ENCODE assay signal across 24 cellular contexts in genomic region chr17:28328325-28328724, GRCh38. TPM values are rescaled to one million over a fixed set of nuclear protein-coding genes. Genes with fewer than 3 reads are reported as not detected.
A peak's percentile ranks its signal among the peaks of the same experiment; 100 is the strongest.
DNase-seq lines count a peak whose midpoint lies in the region; ATAC-seq and TF ChIP-seq lines count a peak whose summit lies in the region.
"Had no signal": no experiment of that assay in that cellular context is flagged by ENCODE, and none has a peak within 500 bp of the region (broad histone marks: within the 10 kb centered on the region; RNA-seq: fewer than 3 reads in every experiment).

No MANE protein-coding gene starts in this region.

- H3K9ac ChIP-seq in SK-N-SH = no peak overlapping the region
- H3K9ac ChIP-seq: BLaER1 treated with 17β-estradiol and CSF1 and Interleukin-3, amounts not matched to agents 10 nM and 100 nM had no signal

- in situ Hi-C loops in astrocyte of the spinal cord (cut with HindIII; ENCODE audit: low sequenced_read_pairs) = no loop called here

- DNase-seq in cardiac muscle cell (ENCODE audit: low read depth in 1 of 2, low spot score in 1 of 2) (peak in 1 of 2 donors; percentile 56), heart left ventricle (no peak), astrocyte of the spinal cord (ENCODE audit: low read depth, low spot score) (peak; percentile 13), mesothelial cell of epicardium (ENCODE audit: low spot score in 2 of 2, unreplicated experiment in 2 of 2) (no peak), NCI-H748 treated with DMSO at 0.1 percent for 48 hours (lab: John Stamatoyannopoulos, UW) (no peak), cerebellar nuclear complex (lab: John Stamatoyannopoulos, UW) (no peak), NCI-H1694 treated with DMSO at 0.1 percent for 48 hours (lab: John Stamatoyannopoulos, UW) (no peak), SK-N-SH (no peak)
- DNase-seq: activated CD8-positive, alpha-beta T cell treated with anti-CD3 and anti-CD28 coated beads for 36 hours; activated naive CD8-positive, alpha-beta T cell treated with anti-CD3 and anti-CD28 coated beads for 36 hours; heart right ventricle; left ventricle myocardium superior; mucosa of descending colon; NCI-H1105; NCI-H2081 treated with DMSO at 0.1 percent for 48 hours; NK-92 treated with Interleukin-12 subunit alpha and Interleukin-12 subunit beta, amount 100 ng/mL, for 24 hours; spleen had no signal

- H3K4me1 ChIP-seq in cardiac muscle cell (ENCODE audit: low read depth) (no peaks in the 10 kb centered on the region), heart left ventricle (peaks cover 0 to 7% (median 0%) of the 10 kb centered on the region in 12 donors), SK-N-SH (ENCODE audit: control insufficient read depth in 1 of 2, insufficient read depth in 2 of 2, low read depth in 1 of 2, low read length in 1 of 2) (peaks cover 0 to 2% of the 10 kb centered on the region in 2 experiments; a peak in 1 of 4 replicates)

- H4K20me1 ChIP-seq in SK-N-SH (ENCODE audit: insufficient read depth) = no peaks in the 10 kb centered on the region; the same call in 1 of the 2 replicates

- H3K79me2 ChIP-seq in SK-N-SH (ENCODE audit: insufficient read depth) = peaks cover 24% of the 10 kb centered on the region

- H3K27ac ChIP-seq in cardiac muscle cell = peak overlapping the region; percentile 45
- H3K27ac ChIP-seq in heart left ventricle = no peak overlapping the region
- H3K27ac ChIP-seq in SK-N-SH (ENCODE audit: low read depth in 2 of 2, low read length in 1 of 2) = no peak overlapping the region
- H3K27ac ChIP-seq: BLaER1 treated with 17β-estradiol and CSF1 and Interleukin-3, amounts not matched to agents 10 nM and 100 nM; heart right ventricle; spleen had no signal

- ATAC-seq in heart left ventricle = no peak
- ATAC-seq: activated CD8-positive, alpha-beta T cell treated with anti-CD3 and anti-CD28 coated beads for 36 hours; heart right ventricle; left ventricle myocardium superior; mucosa of descending colon had no signal

- POLR2A ChIA-PET in SK-N-SH (lab: Yijun Ruan, JAX) = no interaction called here

- TF ChIP-seq POLR2A in heart left ventricle (IDR thresholded peaks at IDR 0.05) = no peak

- H3K4me2 ChIP-seq in SK-N-SH = no peak overlapping the region
- H3K4me2 ChIP-seq: BLaER1 treated with 17β-estradiol and CSF1 and Interleukin-3, amounts not matched to agents 10 nM and 100 nM had no signal

- H3K36me3 Mint-ChIP-seq in mesothelial cell of epicardium = peaks cover 10% of the 10 kb centered on the region

- no peaks in the 10 kb centered on the region for H3K9me2 ChIP-seq in SK-N-SH

- no peak overlapping the region for H2AFZ ChIP-seq in SK-N-SH (ENCODE audit: low read depth)

- peaks cover 2% of the 10 kb centered on the region for H3K4me1 Mint-ChIP-seq in mesothelial cell of epicardium

- no peak overlapping the region for H3K4me3 Mint-ChIP-seq in mesothelial cell of epicardium
- H3K4me3 Mint-ChIP-seq: activated CD8-positive, alpha-beta T cell treated with anti-CD3 and anti-CD28 coated beads for 36 hours; activated naive CD8-positive, alpha-beta T cell treated with anti-CD3 and anti-CD28 coated beads for 36 hours; neural crest cell had no signal

- H3K36me3 ChIP-seq in cardiac muscle cell (peaks cover 13% of the 10 kb centered on the region), heart left ventricle (peaks cover 0 to 61% (median 51%) of the 10 kb centered on the region in 9 donors), SK-N-SH (replicated peaks in 1 of 2; ENCODE audit: control insufficient read depth in 1 of 2, insufficient read depth in 2 of 2, low read length in 1 of 2) (peaks cover 25 to 50% of the 10 kb centered on the region in 2 experiments)

- no peak for TF ChIP-seq RAD21 in SK-N-SH (IDR thresholded peaks at IDR 0.05; ENCODE audit: low read length)

- no peak for TF ChIP-seq CTCF in cardiac muscle cell (IDR thresholded peaks at IDR 0.05; ENCODE audit: low read depth, low read length)
- no peak for TF ChIP-seq CTCF in heart left ventricle (IDR thresholded peaks at IDR 0.05)
- TF ChIP-seq CTCF in astrocyte of the spinal cord (IDR thresholded peaks at IDR 0.05; ENCODE audit: low read depth, low read length) = no peak
- no peak for TF ChIP-seq CTCF in mesothelial cell of epicardium (IDR thresholded peaks at IDR 0.05; ENCODE audit: unreplicated experiment)
- no peak for TF ChIP-seq CTCF in SK-N-SH (IDR thresholded peaks at IDR 0.05)

- H3K4me3 ChIP-seq in cardiac muscle cell (no peak overlapping the region), heart left ventricle (no peak overlapping the region), astrocyte of the spinal cord (ENCODE audit: low read depth, low read length) (no peak overlapping the region), SK-N-SH (ENCODE audit: low read depth in 2 of 2, low read length in 1 of 2) (no peak overlapping the region)
- H3K4me3 ChIP-seq: BLaER1 treated with 17β-estradiol and CSF1 and Interleukin-3, amounts not matched to agents 10 nM and 100 nM; heart right ventricle; mucosa of descending colon; spleen had no signal

- no peak for TF ChIP-seq EP300 in SK-N-SH (IDR thresholded peaks at IDR 0.05; ENCODE audit: borderline replicate concordance in 1 of 2, low read depth in 1 of 2, low read length in 1 of 2)

- H3F3A ChIP-seq in SK-N-SH (replicated peaks; ENCODE audit: insufficient read depth) = peaks cover 4% of the 10 kb centered on the region

- H3K27ac Mint-ChIP-seq in mesothelial cell of epicardium = peak overlapping the region; percentile 30
- H3K27ac Mint-ChIP-seq: activated CD8-positive, alpha-beta T cell treated with anti-CD3 and anti-CD28 coated beads for 36 hours; activated naive CD8-positive, alpha-beta T cell treated with anti-CD3 and anti-CD28 coated beads for 36 hours had no signal

- intact Hi-C loops in heart left ventricle (cut with DNase I) = no loop called here

- CTCF ChIA-PET in SK-N-SH (lab: Yijun Ruan, JAX) = interaction anchor here (0.8 to 2.4 kb wide), 2 partner anchors 8 to 448 kb away, joined by 4 to 9 read pairs; no protein-coding TSS in a partner anchor

- WGBS in heart left ventricle, 4 donors = 75 to 87% (median 77%) methylated on average over 4 of the region's 4 CpGs
- WGBS in SK-N-SH (ENCODE audit: low lambda C conversion rate) = 90% methylated on average over 4 of the region's 4 CpGs

- H3K27me3 Mint-ChIP-seq in mesothelial cell of epicardium (ENCODE audit: low read depth) = no peaks in the 10 kb centered on the region
- H3K27me3 Mint-ChIP-seq: activated CD8-positive, alpha-beta T cell treated with anti-CD3 and anti-CD28 coated beads for 36 hours; activated naive CD8-positive, alpha-beta T cell treated with anti-CD3 and anti-CD28 coated beads for 36 hours had no signal

- H3K9me3 ChIP-seq in cardiac muscle cell (ENCODE audit: low read depth) = no peaks in the 10 kb centered on the region
- H3K9me3 ChIP-seq in heart left ventricle = no peaks in the 10 kb centered on the region
- H3K9me3 ChIP-seq in SK-N-SH = no peaks in the 10 kb centered on the region
- H3K9me3 ChIP-seq: BLaER1 treated with 17β-estradiol and CSF1 and Interleukin-3, amounts not matched to agents 10 nM and 100 nM; heart right ventricle; mucosa of descending colon; spleen had no signal

- H3K9me3 Mint-ChIP-seq in mesothelial cell of epicardium = no peaks in the 10 kb centered on the region
- H3K9me3 Mint-ChIP-seq: activated CD8-positive, alpha-beta T cell treated with anti-CD3 and anti-CD28 coated beads for 36 hours; activated naive CD8-positive, alpha-beta T cell treated with anti-CD3 and anti-CD28 coated beads for 36 hours; neural crest cell had no signal

- H3K27me3 ChIP-seq in cardiac muscle cell (no peaks in the 10 kb centered on the region), heart left ventricle (no peaks in the 10 kb centered on the region), SK-N-SH (ENCODE audit: insufficient read depth) (no peaks in the 10 kb centered on the region)
- H3K27me3 ChIP-seq: BLaER1 treated with 17β-estradiol and CSF1 and Interleukin-3, amounts not matched to agents 10 nM and 100 nM; heart right ventricle; spleen had no signal

RNA-seq across cellular contexts. Expression of gene IFT20, which starts 6.9 kb away (rescaled TPM):
- total RNA-seq in cardiac muscle cell (41.9 and 45.6 TPM in 2 replicates), heart left ventricle (10 to 100 TPM in 6 of 9 donors, 1 to 10 TPM in 3; 7.9 to 16.7 (median 11.0) TPM), mesothelial cell of epicardium (36.7 to 40.2 TPM (median 39.8 TPM) in 3 replicates)
- polyA plus RNA-seq in cardiac muscle cell (69.5 and 73.8 TPM in 2 replicates), heart left ventricle (10 to 100 TPM; 17.4 to 18.9 TPM), SK-N-SH (2012; rRNA removed) (73.9 and 75.6 TPM in 2 replicates)
- 54.3 and 71.7 TPM in 2 replicates for polyA plus RNA-seq in SK-N-SH (2012; cell fraction: cytosol; rRNA removed)
- 119 and 179 TPM in 2 replicates for polyA plus RNA-seq in SK-N-SH (2012; cell fraction: nucleus; rRNA removed)

RNA-seq across cellular contexts. Expression of gene TNFAIP1, which starts 7.2 kb away (rescaled TPM):
- total RNA-seq in cardiac muscle cell (35.4 and 56.5 TPM in 2 replicates), heart left ventricle (10 to 100 TPM; 31.7 to 83.4 (median 50.3) TPM), mesothelial cell of epicardium (35.8 to 41.8 TPM (median 37.6 TPM) in 3 replicates)
- polyA plus RNA-seq in cardiac muscle cell (30.9 and 35.7 TPM in 2 replicates), heart left ventricle (10 to 100 TPM; 11.9 to 47.8 TPM), SK-N-SH (2012; rRNA removed) (52.0 and 58.0 TPM in 2 replicates)
- 35.5 and 42.1 TPM in 2 replicates for polyA plus RNA-seq in SK-N-SH (2012; cell fraction: cytosol; rRNA removed)
- 72.8 and 108 TPM in 2 replicates for polyA plus RNA-seq in SK-N-SH (2012; cell fraction: nucleus; rRNA removed)

RNA-seq across cellular contexts. Expression of gene TMEM97, which starts 9.3 kb away (rescaled TPM):
- 40.3 and 81.1 TPM in 2 replicates for total RNA-seq in cardiac muscle cell
- 65.7 and 140 TPM in 2 replicates for polyA plus RNA-seq in cardiac muscle cell
- 1 to 10 TPM; 2.5 to 6.0 (median 3.3) TPM for total RNA-seq in heart left ventricle
- 1 to 10 TPM; 1.4 to 7.9 TPM for polyA plus RNA-seq in heart left ventricle
- total RNA-seq in mesothelial cell of epicardium = 43.0 to 45.5 TPM (median 43.3 TPM) in 3 replicates
- polyA plus RNA-seq in SK-N-SH (2012; rRNA removed) = 8.6 and 11.4 TPM in 2 replicates
- polyA plus RNA-seq in SK-N-SH (2012; cell fraction: cytosol; rRNA removed) = 10.5 and 11.2 TPM in 2 replicates
- 3.5 and 4.1 TPM in 2 replicates for polyA plus RNA-seq in SK-N-SH (2012; cell fraction: nucleus; rRNA removed)

RNA-seq across cellular contexts. Expression of gene POLDIP2, which starts 29.0 kb away (rescaled TPM):
- total RNA-seq in cardiac muscle cell (124 and 164 TPM in 2 replicates), heart left ventricle (100 to 1,000 TPM; 125 to 194 (median 163) TPM), mesothelial cell of epicardium (60.8 to 61.0 TPM (median 60.9 TPM) in 3 replicates)
- polyA plus RNA-seq in cardiac muscle cell (141 and 147 TPM in 2 replicates), heart left ventricle (100 to 1,000 TPM in 1 of 2 donors, 10 to 100 TPM in 1; 97.8 to 186 TPM), SK-N-SH (2012; rRNA removed) (96.1 and 98.1 TPM in 2 replicates)
- polyA plus RNA-seq in SK-N-SH (2012; cell fraction: cytosol; rRNA removed) = 71.4 and 94.2 TPM in 2 replicates
- polyA plus RNA-seq in SK-N-SH (2012; cell fraction: nucleus; rRNA removed) = 59.1 and 62.2 TPM in 2 replicates

RNA-seq across cellular contexts. Expression of gene SEBOX, which starts 36.7 kb away (rescaled TPM):
- total RNA-seq in cardiac muscle cell = not detected in 2 replicates
- 0.44 TPM in 1 of 2 replicates, not detected in the other for polyA plus RNA-seq in cardiac muscle cell
- not detected for total RNA-seq in heart left ventricle
- polyA plus RNA-seq in heart left ventricle = not detected
- total RNA-seq in mesothelial cell of epicardium = not detected in 3 replicates
- not detected in 2 replicates for polyA plus RNA-seq in SK-N-SH (2012; rRNA removed)
- not detected in 2 replicates for polyA plus RNA-seq in SK-N-SH (2012; cell fraction: cytosol; rRNA removed)
- not detected in 2 replicates for polyA plus RNA-seq in SK-N-SH (2012; cell fraction: nucleus; rRNA removed)
- total RNA-seq: activated CD8-positive, alpha-beta T cell treated with anti-CD3 and anti-CD28 coated beads for 36 hours; activated naive CD8-positive, alpha-beta T cell treated with anti-CD3 and anti-CD28 coated beads for 36 hours; fibroblast of lung; heart right ventricle; HT-29; left ventricle myocardium superior; mucosa of descending colon; NCI-H460; neural crest cell; spleen; T-helper 2 cell treated with Interferon-gamma antibody and Interleukin-4, amounts not matched to agents 100 ng/mL and 5 ng/mL, for 36 hours; urinary bladder had no signal
- polyA plus RNA-seq: fibroblast of lung, heart right ventricle, spleen, urinary bladder had no signal
